Comparison of ENCODE assay signal across 18 cellular contexts in genomic region chr11:129973809-129974208, GRCh38. TPM values are rescaled to one million over a fixed set of nuclear protein-coding genes. Genes with fewer than 3 reads are reported as not detected.
A peak's percentile ranks its signal among the peaks of the same experiment; 100 is the strongest.
DNase-seq lines count a peak whose midpoint lies in the region; ATAC-seq and TF ChIP-seq lines count a peak whose summit lies in the region.
"Had no signal": no experiment of that assay in that cellular context is flagged by ENCODE, and none has a peak within 500 bp of the region (broad histone marks: within the 10 kb centered on the region; RNA-seq: fewer than 3 reads in every experiment).

No MANE protein-coding gene starts in this region.

- peaks cover 10% of the 10 kb centered on the region for H3K4me1 Mint-ChIP-seq in central memory CD8-positive, alpha-beta T cell

- TF ChIP-seq POLR2A in uterus (IDR thresholded peaks at IDR 0.05), result no peak

- H3K36me3 Mint-ChIP-seq in central memory CD8-positive, alpha-beta T cell (ENCODE audit: insufficient read depth), result peaks cover 9% of the 10 kb centered on the region

- no peaks in the 10 kb centered on the region for H3K36me3 ChIP-seq in uterus
- H3K36me3 ChIP-seq: transverse colon had no signal

- no peaks in the 10 kb centered on the region for H3K9me3 Mint-ChIP-seq in central memory CD8-positive, alpha-beta T cell

- H3K27me3 ChIP-seq in uterus, result no peaks in the 10 kb centered on the region
- H3K27me3 ChIP-seq: transverse colon had no signal

- no peak for ATAC-seq in central memory CD8-positive, alpha-beta T cell (replicated peaks; ENCODE audit: extremely low read depth, poor library complexity, severe bottlenecking)
- ATAC-seq in GM18517 (IDR thresholded peaks at IDR 0.05; ENCODE audit: unreplicated experiment), result no peak
- ATAC-seq: PC-3 had no signal

- H3K4me3 Mint-ChIP-seq in central memory CD8-positive, alpha-beta T cell, result no peak overlapping the region
- H3K4me3 Mint-ChIP-seq: activated naive CD8-positive, alpha-beta T cell had no signal

- H3K4me3 ChIP-seq in uterus, result no peak overlapping the region
- H3K4me3 ChIP-seq: transverse colon had no signal

- intact Hi-C loops in uterus (cut with DNase I; ENCODE audit: low total_unique reads), result no loop called here

- no peak for TF ChIP-seq CTCF in uterus (IDR thresholded peaks at IDR 0.05)

- H3K27me3 Mint-ChIP-seq in central memory CD8-positive, alpha-beta T cell, result no peaks in the 10 kb centered on the region
- H3K27me3 Mint-ChIP-seq: activated naive CD8-positive, alpha-beta T cell had no signal

- H3K9me3 ChIP-seq in uterus, result no peaks in the 10 kb centered on the region
- H3K9me3 ChIP-seq: transverse colon had no signal

- DNase-seq in HuH-7 (ENCODE audit: low spot score) (peak; percentile 51), islet precursor cell (peak; percentile 94), retina (peak; percentile 52), uterus (no peak), NCI-H1105 (lab: John Stamatoyannopoulos, UW) (no peak)
- DNase-seq in central memory CD8-positive, alpha-beta T cell (ENCODE audit: low spot score in 2 of 2), result no peak
- no peak for DNase-seq in stimulated activated CD4-positive, alpha-beta T cell treated with anti-CD3 and anti-CD28 coated beads, Interleukin-12 subunit alpha, Interleukin-12 subunit beta, amount 100 ng/mL, for 4 hours
- DNase-seq: activated CD4-positive, CD25-positive, alpha-beta regulatory T cell; activated CD8-positive, alpha-beta memory T cell treated with anti-CD3 and anti-CD28 coated beads, Interleukin-2, amount 50 U/mL, for 48 hours; cerebellar nuclear complex; DMS153; NCI-H1417 treated with DMSO at 0.1 percent for 48 hours; NCI-H446 treated with DMSO at 0.1 percent for 48 hours; PC-3; transverse colon had no signal

- H3K27ac ChIP-seq in uterus, result no peak overlapping the region
- H3K27ac ChIP-seq: transverse colon had no signal

- H3K27ac Mint-ChIP-seq in central memory CD8-positive, alpha-beta T cell (ENCODE audit: low read depth), result peak overlapping the region; percentile 5
- H3K27ac Mint-ChIP-seq: activated naive CD8-positive, alpha-beta T cell; B cell had no signal

- H3K4me1 ChIP-seq in uterus, result no peaks in the 10 kb centered on the region

RNA-seq across cellular contexts. Expression of gene PRDM10, which starts 28.8 kb away (rescaled TPM):
- total RNA-seq in uterus, result 10 to 100 TPM in 1 of 4 donors, 1 to 10 TPM in 2, under 1 TPM in 1; 0.29 to 18.6 (median 6.7) TPM

Comparison
In these comparisons a context has a peak if more than half of its experiments do, and no peak if none do; other contexts are left out.
1. DNase-seq: peak in HuH-7 (single experiment), islet precursor cell (single experiment) and retina (single experiment); none in central memory CD8-positive, alpha-beta T cell (0 of 2), stimulated activated CD4-positive, alpha-beta T cell treated with anti-CD3 and anti-CD28 coated beads, Interleukin-12 subunit alpha, Interleukin-12 subunit beta, amount 100 ng/mL, for 4 hours (single experiment), uterus (0 of 2) and NCI-H1105 (single experiment).